In genomic region chr10:17155821-17156220, GRCh38 we compare ENCODE assay signal across 20 cellular contexts. TPM values are rescaled to one million over a fixed set of nuclear protein-coding genes. Genes with fewer than 3 reads are reported as not detected.
DNase-seq lines count a peak whose midpoint lies in the region; ATAC-seq and TF ChIP-seq lines count a peak whose summit lies in the region.
"Had no signal": no experiment of that assay in that cellular context is flagged by ENCODE, and none has a peak within 500 bp of the region (broad histone marks: within the 10 kb centered on the region; RNA-seq: fewer than 3 reads in every experiment).

No MANE protein-coding gene starts in this region.

- no peaks in the 10 kb centered on the region for H3K27me3 ChIP-seq in tibial artery
- H3K27me3 ChIP-seq: BE2C had no signal

- peak overlapping the region; percentile 81 to 83 for H3K27ac ChIP-seq in tibial artery
- H3K27ac ChIP-seq: GM23248, HL-60 had no signal

- no peaks in the 10 kb centered on the region for H3K4me1 Mint-ChIP-seq in T-helper 17 cell
- H3K4me1 Mint-ChIP-seq: CD8-positive, alpha-beta memory T cell had no signal

- H3K36me3 Mint-ChIP-seq in T-helper 17 cell (ENCODE audit: low read depth), result peaks cover 2% of the 10 kb centered on the region

- no peaks in the 10 kb centered on the region for H3K27me3 Mint-ChIP-seq in T-helper 17 cell
- H3K27me3 Mint-ChIP-seq: CD4-positive, CD25-positive, alpha-beta regulatory T cell; CD8-positive, alpha-beta memory T cell had no signal

- H3K4me3 ChIP-seq in mucosa of descending colon (no peak overlapping the region), tibial artery (no peak overlapping the region), foreskin fibroblast (ENCODE audit: low read depth in 1 of 2, low read length in 2 of 2) (no peak overlapping the region)
- H3K4me3 ChIP-seq: GM23248 had no signal

- no peak overlapping the region for H3K4me3 Mint-ChIP-seq in T-helper 17 cell
- H3K4me3 Mint-ChIP-seq: CD4-positive, CD25-positive, alpha-beta regulatory T cell; CD8-positive, alpha-beta memory T cell; HFFc6 had no signal

- H3K9me3 ChIP-seq in T-helper 17 cell (ENCODE audit: control insufficient read depth, low read length, poor library complexity, severe bottlenecking) (no peaks in the 10 kb centered on the region), mucosa of descending colon (no peaks in the 10 kb centered on the region), tibial artery (no peaks in the 10 kb centered on the region)
- H3K9me3 ChIP-seq: BE2C had no signal

- no peak for TF ChIP-seq CTCF in mucosa of descending colon (IDR thresholded peaks at IDR 0.05)
- TF ChIP-seq CTCF in tibial artery (IDR thresholded peaks at IDR 0.05), result no peak
- no peak for TF ChIP-seq CTCF in foreskin fibroblast (IDR thresholded peaks at IDR 0.05; ENCODE audit: low read depth, low read length)

- peak overlapping the region; percentile 8 for H3K27ac Mint-ChIP-seq in T-helper 17 cell
- H3K27ac Mint-ChIP-seq: HFFc6 had no signal

- no peak for ATAC-seq in T-helper 17 cell
- ATAC-seq in mucosa of descending colon, result peak; percentile 35
- no peak for ATAC-seq in left ventricle myocardium superior

- H3K36me3 ChIP-seq in mucosa of descending colon (ENCODE audit: low read depth) (no peaks in the 10 kb centered on the region), tibial artery (no peaks in the 10 kb centered on the region)
- H3K36me3 ChIP-seq: BE2C had no signal

- H3K4me1 ChIP-seq in mucosa of descending colon (ENCODE audit: low read depth), result peaks cover 12% of the 10 kb centered on the region
- H3K4me1 ChIP-seq in tibial artery, result peaks cover 0 to 70% (median 22%) of the 10 kb centered on the region in 4 donors
- H3K4me1 ChIP-seq: BE2C had no signal

- DNase-seq in T-helper 17 cell, result no peak
- no peak for DNase-seq in mucosa of descending colon
- DNase-seq in tibial artery, result no peak
- no peak for DNase-seq in SHP77 (lab: John Stamatoyannopoulos, UW)
- no peak for DNase-seq in foreskin fibroblast
- DNase-seq in left ventricle myocardium superior, result no peak
- DNase-seq: ACHN; BE2C; C1 segment of cervical spinal cord; CD4-positive, CD25-positive, alpha-beta regulatory T cell; CD8-positive, alpha-beta memory T cell; COR-L47; DMS 273 treated with DMSO at 0.1 percent for 48 hours; DMS53; DND-41; EL; GM23248; HCEC 1CT; HFFc6 had no signal

- intact Hi-C loops in mucosa of descending colon (cut with DNase I, micrococcal nuclease) (no loop called here), tibial artery (cut with DNase I; ENCODE audit: low total_unique reads) (no loop called here), left ventricle myocardium superior (cut with micrococcal nuclease) (no loop called here)

RNA-seq across cellular contexts. Expression of gene CUBN, which starts 26.2 kb away (rescaled TPM):
- total RNA-seq in T-helper 17 cell, result 1 to 10 TPM; 3.1 to 5.3 TPM
- total RNA-seq in mucosa of descending colon, result 1 to 10 TPM in 1 of 3 donors, under 1 TPM in 2; 0.31 to 1.9 (median 0.38) TPM
- 0.77 TPM for total RNA-seq in left ventricle myocardium superior

RNA-seq across cellular contexts. Expression of gene TRDMT1, which starts 45.7 kb away (rescaled TPM):
- total RNA-seq in T-helper 17 cell, result 10 to 100 TPM; 10.6 to 15.6 TPM
- 1 to 10 TPM; 4.7 to 7.8 (median 7.4) TPM for total RNA-seq in mucosa of descending colon
- 3.8 TPM for total RNA-seq in left ventricle myocardium superior
